8 cellular contexts compared by ENCODE assay signal in the genomic region with DNA sequence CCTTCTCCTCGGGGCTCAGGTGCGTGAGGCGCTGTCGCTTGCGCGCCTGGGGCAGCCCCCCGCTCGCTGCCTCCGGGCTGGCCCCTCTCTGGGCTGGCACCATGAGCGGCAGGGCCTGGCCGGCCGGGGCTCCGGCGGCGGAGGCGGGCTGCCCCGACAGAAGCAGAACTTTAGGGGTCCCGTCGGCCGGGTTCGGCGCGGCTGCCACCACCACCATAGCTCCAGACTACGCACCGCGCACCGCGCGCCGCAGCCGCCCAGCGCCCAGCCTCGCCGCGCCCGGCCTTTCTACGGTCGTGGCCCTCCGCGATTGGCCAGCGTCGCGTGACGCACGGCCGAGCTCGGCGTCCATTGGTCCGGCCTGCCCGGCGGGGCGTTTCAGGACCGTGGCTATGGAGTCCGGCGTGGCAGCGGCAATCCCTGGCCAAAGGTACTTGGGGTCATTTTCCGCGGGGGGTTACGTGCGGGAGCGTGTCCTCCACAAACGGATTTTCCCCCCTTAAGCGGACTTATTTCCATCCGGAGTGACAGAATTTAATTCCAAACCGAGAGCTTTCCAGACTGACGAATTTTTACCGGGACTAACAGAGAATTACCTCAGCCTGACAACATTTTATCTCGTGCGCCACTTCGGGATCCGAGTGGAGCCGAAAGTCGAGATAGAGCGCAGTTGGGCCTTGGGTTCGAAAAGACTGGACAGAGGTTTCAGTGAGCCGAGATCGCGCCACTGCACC. TPM values are rescaled to one million over a fixed set of nuclear protein-coding genes. Genes with fewer than 3 reads are reported as not detected.
DNase-seq lines count a peak whose midpoint lies in the region; ATAC-seq and TF ChIP-seq lines count a peak whose summit lies in the region.

A gene (minus strand): TSS at position 262 of the 734 bp plus-strand sequence.

- H3K4me3 Mint-ChIP-seq in CD8-positive, alpha-beta T cell = peak within 1 kb of the TSS; percentile 84
- peak within 1 kb of the TSS; percentile 85 to 88 for H3K4me3 Mint-ChIP-seq in effector memory CD8-positive, alpha-beta T cell
- peak within 1 kb of the TSS; percentile 95 for H3K4me3 Mint-ChIP-seq in memory B cell

- H3K4me1 ChIP-seq in CD8-positive, alpha-beta T cell (ENCODE audit: insufficient read depth, low read length) = peaks cover 42% of the 10 kb centered on the region

- POLR2A ChIA-PET in CD8-positive, alpha-beta T cell (lab: Charles Lee) = interaction anchor here (0.6 to 8.4 kb wide), 19 partner anchors 8 to 1506 kb away, joined by 3 to 106 read pairs (median 6); a partner anchor contains a TSS

- intact Hi-C loops in CD8-positive, alpha-beta T cell (cut with DNase I, micrococcal nuclease) = loop anchor here (1.0 to 10.0 kb wide), 10 partner anchors 11 to 886 kb away; a partner anchor contains a TSS

- peak; percentile 78 to 92 (median 86) for DNase-seq in CD8-positive, alpha-beta T cell
- peak; percentile 92 for DNase-seq in HK-2 (ENCODE audit: unreplicated experiment)
- peak; percentile 87 for DNase-seq in NOMO-1 treated with dmso at 0.1 percent for 144 hours (lab: John Stamatoyannopoulos, UW; ENCODE audit: unreplicated experiment)
- peak; percentile 77 to 83 (median 82) for DNase-seq in activated CD8-positive, alpha-beta memory T cell treated with anti-CD3 and anti-CD28 coated beads for 48 hours (ENCODE audit: low read depth in 2 of 3, low spot score in 2 of 3)
- DNase-seq in effector memory CD8-positive, alpha-beta T cell = peak; percentile 87 to 92 (median 88)
- peak; percentile 84 for DNase-seq in memory B cell (ENCODE audit: low spot score in 2 of 2)
- peak; percentile 76 for DNase-seq in stimulated activated CD8-positive, alpha-beta memory T cell treated with anti-CD3 and anti-CD28 coated beads, Interleukin-12 subunit alpha, Interleukin-12 subunit beta, amount 100 ng/mL, for 1 hour (ENCODE audit: low read depth)

- peak within 1 kb of the TSS; percentile 85 for H3K27ac ChIP-seq in CD8-positive, alpha-beta T cell (ENCODE audit: low read depth, low read length)

- peak within 1 kb of the TSS; percentile 79 for H3K4me3 ChIP-seq in CD8-positive, alpha-beta T cell (ENCODE audit: low read depth, low read length)

- H3K9me3 Mint-ChIP-seq in CD8-positive, alpha-beta T cell = no peaks in the 10 kb centered on the region
- no peaks in the 10 kb centered on the region for H3K9me3 Mint-ChIP-seq in effector memory CD8-positive, alpha-beta T cell
- H3K9me3 Mint-ChIP-seq in memory B cell = no peaks in the 10 kb centered on the region

- H3K36me3 ChIP-seq in CD8-positive, alpha-beta T cell (ENCODE audit: insufficient read depth, low read length) = peaks cover 17% of the 10 kb centered on the region

- peak; percentile 87 for ATAC-seq in CD8-positive, alpha-beta T cell
- peak; percentile 80 for ATAC-seq in GM19452 (IDR thresholded peaks at IDR 0.05; ENCODE audit: unreplicated experiment)
- peak; percentile 94 for ATAC-seq in effector memory CD8-positive, alpha-beta T cell (replicated peaks)
- peak; percentile 94 for ATAC-seq in memory B cell (ENCODE audit: low read depth)

- H3K27ac Mint-ChIP-seq in CD8-positive, alpha-beta T cell = peak within 1 kb of the TSS; percentile 98
- H3K27ac Mint-ChIP-seq in effector memory CD8-positive, alpha-beta T cell = peak within 1 kb of the TSS; percentile 92 to 98
- H3K27ac Mint-ChIP-seq in memory B cell = peak within 1 kb of the TSS; percentile 92

- CTCF ChIA-PET in CD8-positive, alpha-beta T cell (lab: Charles Lee) = interaction anchor here (0.6 to 8.3 kb wide), 7 partner anchors 8 to 200 kb away, joined by 3 to 74 read pairs (median 5); no protein-coding TSS in a partner anchor

- H3K27me3 Mint-ChIP-seq in CD8-positive, alpha-beta T cell (ENCODE audit: low read depth) = no peaks in the 10 kb centered on the region
- no peaks in the 10 kb centered on the region for H3K27me3 Mint-ChIP-seq in effector memory CD8-positive, alpha-beta T cell
- H3K27me3 Mint-ChIP-seq in memory B cell = no peaks in the 10 kb centered on the region

- no peak for TF ChIP-seq CTCF in CD8-positive, alpha-beta T cell (IDR thresholded peaks at IDR 0.05)

- H3K9me3 ChIP-seq in CD8-positive, alpha-beta T cell (ENCODE audit: low read length) = no peaks in the 10 kb centered on the region

- H3K4me1 Mint-ChIP-seq in CD8-positive, alpha-beta T cell (ENCODE audit: low read depth) = peaks cover 49% of the 10 kb centered on the region
- peaks cover 36 to 46% of the 10 kb centered on the region in 2 donors for H3K4me1 Mint-ChIP-seq in effector memory CD8-positive, alpha-beta T cell (ENCODE audit: low read depth in 2 of 2)
- H3K4me1 Mint-ChIP-seq in memory B cell = peaks cover 30% of the 10 kb centered on the region

- no peaks in the 10 kb centered on the region for H3K27me3 ChIP-seq in CD8-positive, alpha-beta T cell (ENCODE audit: insufficient read depth, low read length)

- H3K36me3 Mint-ChIP-seq in CD8-positive, alpha-beta T cell = peaks cover 50% of the 10 kb centered on the region
- peaks cover 76% of the 10 kb centered on the region for H3K36me3 Mint-ChIP-seq in effector memory CD8-positive, alpha-beta T cell (ENCODE audit: insufficient read depth)
- peaks cover 5% of the 10 kb centered on the region for H3K36me3 Mint-ChIP-seq in memory B cell

RNA-seq across cellular contexts. Expression of the gene that starts here (rescaled TPM):
- 100 to 1,000 TPM; 207 to 212 TPM for total RNA-seq in CD8-positive, alpha-beta T cell

Comparison
In these comparisons a context has a peak if more than half of its experiments do, and no peak if none do; other contexts are left out.
1. Peak in every context shown above with its lines: DNase-seq, ATAC-seq, H3K4me3 ChIP-seq and H3K27ac ChIP-seq.